ENCODE assay signal across 13 cellular contexts in genomic region chr5:53211799-53212198, GRCh38.
DNase-seq lines count a peak whose midpoint lies in the region; ATAC-seq, FAIRE-seq and TF ChIP-seq lines count a peak whose summit lies in the region.
"Had no signal": no experiment of that assay in that cellular context is flagged by ENCODE, and none has a peak within 500 bp of the region (broad histone marks: within the 10 kb centered on the region; RNA-seq: fewer than 3 reads in every experiment).

No MANE protein-coding gene starts in this region.

- no peak for TF ChIP-seq RAD21 in K562 (CRISPR knock-in tag; conservative IDR thresholded peaks at IDR 0.05 in 1 of 2, IDR thresholded peaks at IDR 0.05 in 1 of 2)

- H3K36me3 ChIP-seq in K562 (ENCODE audit: control insufficient read depth, insufficient read depth, low read length) (no peaks in the 10 kb centered on the region), osteoblast (ENCODE audit: insufficient read depth, low read length) (no peaks in the 10 kb centered on the region)
- H3K36me3 ChIP-seq: spleen had no signal

- intact Hi-C loops in K562 (cut with micrococcal nuclease): no loop called here

- no peaks in the 10 kb centered on the region for H3K79me2 ChIP-seq in K562 (ENCODE audit: control insufficient read depth, insufficient read depth, low read length)
- no peaks in the 10 kb centered on the region for H3K79me2 ChIP-seq in osteoblast (ENCODE audit: insufficient read depth, low read length)

- POLR2A ChIA-PET in K562 (lab: Yijun Ruan, JAX): no interaction called here

- no peak overlapping the region for H3K4me2 ChIP-seq in K562 (ENCODE audit: insufficient read depth, low read length)
- H3K4me2 ChIP-seq in osteoblast (ENCODE audit: insufficient read depth, low read length): no peak overlapping the region

- CTCF ChIA-PET in K562 (lab: Yijun Ruan, JAX; ENCODE audit: low intra/inter-chr PET ratio): no interaction called here

- no peak for FAIRE-seq in K562 (lab: Jason Lieb, UNC)

- H3K9me3 ChIP-seq in K562 (replicated peaks; ENCODE audit: control insufficient read depth, insufficient read depth, low read depth, low read length) (no peaks in the 10 kb centered on the region), osteoblast (ENCODE audit: low read depth, low read length) (no peaks in the 10 kb centered on the region)

- no peaks in the 10 kb centered on the region for H3K27me3 ChIP-seq in K562 (ENCODE audit: control insufficient read depth in 2 of 2, insufficient read depth in 2 of 2, low read length in 2 of 2)
- H3K27me3 ChIP-seq in osteoblast (ENCODE audit: insufficient read depth, low read length): no peaks in the 10 kb centered on the region
- H3K27me3 ChIP-seq: spleen had no signal

- H3K4me1 ChIP-seq in K562 (replicated peaks in 1 of 2; ENCODE audit: control insufficient read depth in 2 of 2, insufficient read depth in 2 of 2, low read length in 2 of 2) (no peaks in the 10 kb centered on the region), osteoblast (ENCODE audit: insufficient read depth, low read length) (no peaks in the 10 kb centered on the region)
- H3K4me1 ChIP-seq: spleen had no signal

- H3K4me3 ChIP-seq in K562 (no peak overlapping the region), osteoblast (ENCODE audit: insufficient read depth, low read length) (no peak overlapping the region)
- H3K4me3 ChIP-seq: spleen had no signal

- no peak overlapping the region for H3K9ac ChIP-seq in K562 (ENCODE audit: insufficient read depth in 1 of 2, low read depth in 2 of 2, low read length in 2 of 2)

- WGBS in K562 (ENCODE audit: insufficient coverage, low coverage, missing lambda C conversion rate): 0% methylated on average over 3 of the region's 3 CpGs

- H3K27ac ChIP-seq in K562 (ENCODE audit: extremely low read depth, low read depth, low read length) (no peak overlapping the region), osteoblast (ENCODE audit: low read depth, low read length) (no peak overlapping the region)
- H3K27ac ChIP-seq: spleen had no signal

- peak; percentile 39; the same call in 1 of the 3 replicates for ATAC-seq in K562
- no peak for ATAC-seq in HG03196 (IDR thresholded peaks at IDR 0.05; ENCODE audit: unreplicated experiment)
- ATAC-seq in HG02763 (IDR thresholded peaks at IDR 0.05; ENCODE audit: unreplicated experiment): no peak

- H4K20me1 ChIP-seq in K562 (replicated peaks; ENCODE audit: control insufficient read depth, insufficient read depth, low read length) (no peaks in the 10 kb centered on the region), osteoblast (ENCODE audit: insufficient read depth, low read length) (no peaks in the 10 kb centered on the region)

- TF ChIP-seq CTCF in K562 (IDR thresholded peaks at IDR 0.05 in 2 of 3, conservative IDR thresholded peaks at IDR 0.05 in 1 of 3; ENCODE audit: insufficient read depth in 2 of 3, low read depth in 1 of 3, low read length in 3 of 3): peak in 1 of 3 experiments; percentile 5; a peak in 1 of 6 replicates
- no peak for TF ChIP-seq CTCF in osteoblast (IDR thresholded peaks at IDR 0.05; ENCODE audit: extremely low read depth, low read depth, low read length)

- BruUV-seq in K562 (replicated peaks; lab: Mats Ljungman, UMichigan): no TSS peak

- in situ Hi-C loops in K562 (cut with MboI): no loop called here

- no peak overlapping the region for H2AFZ ChIP-seq in K562 (ENCODE audit: low read depth, low read length)
- no peak overlapping the region for H2AFZ ChIP-seq in osteoblast (ENCODE audit: low read length)

- TF ChIP-seq EP300 in K562 (IDR thresholded peaks at IDR 0.05; ENCODE audit: low read length): no peak

- DNase-seq in HCEC 1CT (peak; percentile 92), LHCN-M2 (ENCODE audit: low read depth) (peak; percentile 64), K562 (ENCODE audit: extremely low read depth in 1 of 4, low spot score in 3 of 4) (peak in 1 of 4 experiments; percentile 9), osteoblast (ENCODE audit: insufficient read length, low spot score, missing footprints) (peak; percentile 21), dedifferentiated amniotic fluid mesenchymal stem cell (ENCODE audit: extremely low spot score) (no peak), RPMI8226 (no peak)
- DNase-seq: endodermal cell; NCI-H2081; NK-92 treated with Interleukin-12 subunit alpha and Interleukin-12 subunit beta, amount 100 ng/mL, for 24 hours; spleen; trophoblast cell had no signal

- no peaks in the 10 kb centered on the region for H3K9me1 ChIP-seq in K562 (ENCODE audit: control insufficient read depth, insufficient read depth, low read length)

- TF ChIP-seq POLR2A in K562 (conservative IDR thresholded peaks at IDR 0.05): no peak

TF ChIP-seq in K562, 482 proteins besides CTCF, POLR2A, EP300 and RAD21:
- peak; percentile 55 for TF ChIP-seq FOSL1 (tag; conservative IDR thresholded peaks at IDR 0.05)
- TF ChIP-seq FOXP4 (CRISPR knock-in tag; IDR thresholded peaks at IDR 0.05; ENCODE audit: borderline replicate concordance): no peak
- TF ChIP-seq TCF7 (IDR thresholded peaks at IDR 0.05; ENCODE audit: borderline replicate concordance): no peak
- TF ChIP-seq TOE1 (IDR thresholded peaks at IDR 0.05; ENCODE audit: borderline replicate concordance): no peak
- TF ChIP-seq TOE1 (CRISPR knock-in tag; IDR thresholded peaks at IDR 0.05; ENCODE audit: borderline replicate concordance, low read depth): no peak
- TF ChIP-seq ZSCAN29 (IDR thresholded peaks at IDR 0.05): no peak
- no peak for TF ChIP-seq CREBBP (IDR thresholded peaks at IDR 0.05; ENCODE audit: low read depth, low read length)

Comparison
In these comparisons a context has a peak if more than half of its experiments do, and no peak if none do; other contexts are left out.
1. DNase-seq: peak in HCEC 1CT (single experiment), LHCN-M2 (single experiment) and osteoblast (single experiment); none in dedifferentiated amniotic fluid mesenchymal stem cell (single experiment) and RPMI8226 (single experiment).